Comparison of ENCODE assay signal across 1 cellular context in the genomic region with DNA sequence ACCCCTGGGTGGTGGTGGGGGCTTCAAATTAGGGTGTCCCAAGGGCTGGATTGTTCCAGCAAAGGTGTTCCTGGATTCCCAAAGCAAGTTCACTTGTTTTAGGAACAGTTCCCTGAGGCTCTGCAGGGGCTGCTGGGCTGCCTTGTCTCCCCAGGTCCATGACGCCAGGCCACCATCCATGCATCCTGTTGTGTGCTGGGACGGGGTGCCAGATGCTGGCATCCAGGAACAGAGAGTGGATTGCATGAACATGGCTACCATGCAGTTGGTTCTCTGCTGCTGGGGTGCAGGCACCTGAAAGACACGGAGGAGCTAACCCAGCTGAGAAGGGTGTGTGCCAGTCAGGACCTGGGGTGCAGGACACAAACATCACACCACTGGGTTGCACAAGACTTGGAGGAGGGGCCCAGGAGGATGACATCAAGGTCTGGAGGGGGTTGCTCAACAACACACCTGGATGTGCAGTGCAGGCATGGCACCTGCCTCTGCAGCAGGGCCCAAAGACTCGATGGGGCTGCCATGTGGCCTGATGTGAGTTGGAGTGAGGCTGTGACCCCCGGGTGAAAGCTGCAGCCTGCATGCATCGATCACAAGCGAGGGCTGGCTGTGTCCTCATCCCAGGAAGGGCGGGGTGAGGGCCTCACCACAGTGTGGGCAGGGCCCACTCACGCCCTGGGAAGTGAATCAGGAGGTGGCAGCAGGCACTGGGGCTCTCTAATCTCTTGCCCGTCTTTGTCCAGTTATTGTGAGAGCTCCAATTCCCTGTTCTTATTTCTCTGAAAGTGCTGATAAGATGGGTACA.
TF ChIP-seq lines count a peak whose summit lies in the region.

No MANE protein-coding gene starts in this region.

TF ChIP-seq in GM23338, 12 proteins besides CTCF, POLR2A, EP300 and RAD21 (continued from another document):
- TF ChIP-seq ZNF462 (CRISPR knock-in tag; IDR thresholded peaks at IDR 0.05) (no peak), CREB1 (CRISPR knock-in tag; IDR thresholded peaks at IDR 0.05; ENCODE audit: low read depth) (no peak), NANOG (IDR thresholded peaks at IDR 0.05; ENCODE audit: borderline replicate concordance) (no peak)
- TF ChIP-seq, protein P1, sequence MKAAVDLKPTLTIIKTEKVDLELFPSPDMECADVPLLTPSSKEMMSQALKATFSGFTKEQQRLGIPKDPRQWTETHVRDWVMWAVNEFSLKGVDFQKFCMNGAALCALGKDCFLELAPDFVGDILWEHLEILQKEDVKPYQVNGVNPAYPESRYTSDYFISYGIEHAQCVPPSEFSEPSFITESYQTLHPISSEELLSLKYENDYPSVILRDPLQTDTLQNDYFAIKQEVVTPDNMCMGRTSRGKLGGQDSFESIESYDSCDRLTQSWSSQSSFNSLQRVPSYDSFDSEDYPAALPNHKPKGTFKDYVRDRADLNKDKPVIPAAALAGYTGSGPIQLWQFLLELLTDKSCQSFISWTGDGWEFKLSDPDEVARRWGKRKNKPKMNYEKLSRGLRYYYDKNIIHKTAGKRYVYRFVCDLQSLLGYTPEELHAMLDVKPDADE (IDR thresholded peaks at IDR 0.05), result no peak
